In genomic region chr15:92839696-92840095, GRCh38 we compare ENCODE assay signal across 8 cellular contexts.
DNase-seq lines count a peak whose midpoint lies in the region; ATAC-seq and TF ChIP-seq lines count a peak whose summit lies in the region.

No MANE protein-coding gene starts in this region.

- intact Hi-C loops in activated CD4-positive, alpha-beta T cell treated with anti-CD3 and anti-CD28 coated beads, Interleukin-2, amount 10 ng/mL, durations not matched to agents 24 days and 14 days (cut with micrococcal nuclease): no loop called here
- intact Hi-C loops in vagina (cut with DNase I): no loop called here

- H3K4me3 Mint-ChIP-seq in activated CD4-positive, alpha-beta T cell treated with anti-CD3 and anti-CD28 coated beads, Interleukin-2, amount 10 ng/mL, durations not matched to agents 24 days and 14 days: peak overlapping the region; percentile 7
- H3K4me3 Mint-ChIP-seq in chondrocyte (ENCODE audit: unreplicated experiment): no peak overlapping the region
- H3K4me3 Mint-ChIP-seq in effector memory CD8-positive, alpha-beta T cell: no peak overlapping the region

- ATAC-seq in HG02884 (IDR thresholded peaks at IDR 0.05; ENCODE audit: unreplicated experiment): peak; percentile 79
- ATAC-seq in effector memory CD8-positive, alpha-beta T cell (replicated peaks): no peak

- H3K4me1 ChIP-seq in esophagus (ENCODE audit: control insufficient read depth in 2 of 2, insufficient read depth in 2 of 2, low read length in 1 of 2): peaks cover 0 to 3% of the 10 kb centered on the region in 2 donors
- H3K4me1 ChIP-seq in vagina: peaks cover 2% of the 10 kb centered on the region

- peak overlapping the region; percentile 42 to 65 for H3K27ac ChIP-seq in esophagus (ENCODE audit: low read depth in 2 of 2, low read length in 1 of 2)
- no peak overlapping the region for H3K27ac ChIP-seq in vagina

- H3K36me3 Mint-ChIP-seq in activated CD4-positive, alpha-beta T cell treated with anti-CD3 and anti-CD28 coated beads, Interleukin-2, amount 10 ng/mL, durations not matched to agents 24 days and 14 days (ENCODE audit: low read depth): no peaks in the 10 kb centered on the region
- H3K36me3 Mint-ChIP-seq in chondrocyte (ENCODE audit: low read depth): no peaks in the 10 kb centered on the region
- H3K36me3 Mint-ChIP-seq in effector memory CD8-positive, alpha-beta T cell (ENCODE audit: insufficient read depth): peaks cover 3% of the 10 kb centered on the region

- peaks cover 34% of the 10 kb centered on the region for H3K4me1 Mint-ChIP-seq in activated CD4-positive, alpha-beta T cell treated with anti-CD3 and anti-CD28 coated beads, Interleukin-2, amount 10 ng/mL, durations not matched to agents 24 days and 14 days
- no peaks in the 10 kb centered on the region for H3K4me1 Mint-ChIP-seq in chondrocyte (ENCODE audit: low read depth)
- peaks cover under 1 to 9% of the 10 kb centered on the region in 2 donors for H3K4me1 Mint-ChIP-seq in effector memory CD8-positive, alpha-beta T cell (ENCODE audit: low read depth in 2 of 2)

- 41 to 47% methylated on average over 5 of the region's 5 CpGs for WGBS in esophagus, 2 donors

- H3K9me3 Mint-ChIP-seq in activated CD4-positive, alpha-beta T cell treated with anti-CD3 and anti-CD28 coated beads, Interleukin-2, amount 10 ng/mL, durations not matched to agents 24 days and 14 days: no peaks in the 10 kb centered on the region
- H3K9me3 Mint-ChIP-seq in chondrocyte (ENCODE audit: low read depth): no peaks in the 10 kb centered on the region
- no peaks in the 10 kb centered on the region for H3K9me3 Mint-ChIP-seq in effector memory CD8-positive, alpha-beta T cell

- H3K4me3 ChIP-seq in esophagus (ENCODE audit: low read depth in 1 of 2, low read length in 2 of 2) (no peak overlapping the region), vagina (no peak overlapping the region)

- TF ChIP-seq CTCF in chondrocyte (IDR thresholded peaks at IDR 0.05) (no peak), vagina (IDR thresholded peaks at IDR 0.05) (no peak)

- peak; percentile 71 for DNase-seq in activated CD4-positive, alpha-beta T cell treated with anti-CD3 and anti-CD28 coated beads, Interleukin-2, amount 10 ng/mL, durations not matched to agents 24 days and 14 days
- no peak for DNase-seq in activated CD4-positive, alpha-beta T cell treated with anti-CD3 and anti-CD28 coated beads for 1 hour
- peak; percentile 78 for DNase-seq in NCI-H2081 treated with DMSO at 0.1 percent for 48 hours (lab: John Stamatoyannopoulos, UW)
- DNase-seq in chondrocyte (ENCODE audit: low spot score): no peak
- DNase-seq in vagina (ENCODE audit: extremely low spot score in 2 of 2): no peak
- no peak for DNase-seq in effector memory CD8-positive, alpha-beta T cell

- no peaks in the 10 kb centered on the region for H3K27me3 Mint-ChIP-seq in activated CD4-positive, alpha-beta T cell treated with anti-CD3 and anti-CD28 coated beads, Interleukin-2, amount 10 ng/mL, durations not matched to agents 24 days and 14 days
- no peaks in the 10 kb centered on the region for H3K27me3 Mint-ChIP-seq in chondrocyte (ENCODE audit: low read depth)
- H3K27me3 Mint-ChIP-seq in effector memory CD8-positive, alpha-beta T cell: no peaks in the 10 kb centered on the region

- TF ChIP-seq POLR2A in vagina (IDR thresholded peaks at IDR 0.05): no peak

- H3K9me3 ChIP-seq in esophagus (ENCODE audit: control insufficient read depth in 2 of 2, insufficient read depth in 1 of 2, low read depth in 1 of 2, low read length in 1 of 2): no peaks in the 10 kb centered on the region
- no peaks in the 10 kb centered on the region for H3K9me3 ChIP-seq in vagina

- no peaks in the 10 kb centered on the region for H3K36me3 ChIP-seq in esophagus (ENCODE audit: control insufficient read depth in 2 of 2, insufficient read depth in 2 of 2, low read length in 1 of 2)
- no peaks in the 10 kb centered on the region for H3K36me3 ChIP-seq in vagina

- peak overlapping the region; percentile 30 for H3K27ac Mint-ChIP-seq in activated CD4-positive, alpha-beta T cell treated with anti-CD3 and anti-CD28 coated beads, Interleukin-2, amount 10 ng/mL, durations not matched to agents 24 days and 14 days
- no peak overlapping the region for H3K27ac Mint-ChIP-seq in chondrocyte (ENCODE audit: unreplicated experiment)
- H3K27ac Mint-ChIP-seq in effector memory CD8-positive, alpha-beta T cell: peak overlapping the region in 1 of 2 donors; percentile 83

- H3K27me3 ChIP-seq in esophagus (ENCODE audit: control insufficient read depth in 1 of 2, insufficient read depth in 2 of 2, low read length in 2 of 2): no peaks in the 10 kb centered on the region
- no peaks in the 10 kb centered on the region for H3K27me3 ChIP-seq in vagina

Comparison
In these comparisons a context has a peak if more than half of its experiments do, and no peak if none do; other contexts are left out.
1. DNase-seq: peak in activated CD4-positive, alpha-beta T cell treated with anti-CD3 and anti-CD28 coated beads, Interleukin-2, amount 10 ng/mL, durations not matched to agents 24 days and 14 days (single experiment) and NCI-H2081 treated with DMSO at 0.1 percent for 48 hours (single experiment); none in activated CD4-positive, alpha-beta T cell treated with anti-CD3 and anti-CD28 coated beads for 1 hour (single experiment), chondrocyte (single experiment), vagina (0 of 2) and effector memory CD8-positive, alpha-beta T cell (0 of 3).